8 cellular contexts compared by ENCODE assay signal in genomic region chr15:40952901-40953712, GRCh38. TPM values are rescaled to one million over a fixed set of nuclear protein-coding genes. Genes with fewer than 3 reads are reported as not detected.
DNase-seq lines count a peak whose midpoint lies in the region; ATAC-seq lines count a peak whose summit lies in the region.

CHAC1 (plus strand) TSS chr15:40953471; CDS start chr15:40953584, 113 bp downstream.

- H3K9ac ChIP-seq in endocrine pancreas (ENCODE audit: control insufficient read depth, insufficient read depth, low read length), result peak within 1 kb of the TSS; percentile 93

- H3K27me3 ChIP-seq in endocrine pancreas (ENCODE audit: control insufficient read depth, insufficient read depth, low read length), result no peaks in the 10 kb centered on the region

- no peaks in the 10 kb centered on the region for H3K36me3 ChIP-seq in endocrine pancreas (ENCODE audit: control insufficient read depth, insufficient read depth, low read length)
- H3K36me3 ChIP-seq in mesodermal cell (ENCODE audit: control insufficient read depth, insufficient read depth, low read length), result peaks cover 24% of the 10 kb centered on the region

- DNase-seq in COLO829 (ENCODE audit: low spot score) (peak; percentile 90), HS-27A (ENCODE audit: low read depth) (peak; percentile 74), NOMO-1 (lab: John Stamatoyannopoulos, UW; ENCODE audit: unreplicated experiment in 2 of 2) (peak; percentile 96 to 97)
- DNase-seq in activated CD8-positive, alpha-beta memory T cell treated with anti-CD3 and anti-CD28 coated beads for 4 hours (ENCODE audit: low read depth in 2 of 2), result peak; percentile 91 to 92
- peak; percentile 86 for DNase-seq in stimulated activated CD8-positive, alpha-beta memory T cell treated with anti-CD3 and anti-CD28 coated beads, Interleukin-15, amount 100 ng/mL, for 24 hours (ENCODE audit: low read depth)

- peak within 1 kb of the TSS; percentile 97 for H3K27ac ChIP-seq in mesodermal cell (ENCODE audit: low read depth, low read length, severe bottlenecking)

- 1% methylated on average over 52 to 55 of the region's 72 CpGs for WGBS in mesodermal cell (ENCODE audit: insufficient coverage in 2 of 2), 2 experiments

- H3K4me1 ChIP-seq in endocrine pancreas (ENCODE audit: control insufficient read depth, insufficient read depth, low read length) (no peaks in the 10 kb centered on the region), mesodermal cell (ENCODE audit: control insufficient read depth, insufficient read depth, low read length, poor library complexity, severe bottlenecking) (no peaks in the 10 kb centered on the region)

- H3K4me3 ChIP-seq in endocrine pancreas (ENCODE audit: control insufficient read depth, insufficient read depth, low read length) (peak within 1 kb of the TSS; percentile 48), mesodermal cell (ENCODE audit: extremely low read depth, insufficient read depth, low read length, poor library complexity, severe bottlenecking) (peak within 1 kb of the TSS; percentile 75)

- peak; percentile 80 for ATAC-seq in GM19468 (IDR thresholded peaks at IDR 0.05; ENCODE audit: extremely low read depth, unreplicated experiment)

- H3K9me3 ChIP-seq in endocrine pancreas (ENCODE audit: control insufficient read depth, low read length) (no peaks in the 10 kb centered on the region), mesodermal cell (ENCODE audit: control insufficient read depth, low read length) (no peaks in the 10 kb centered on the region)

RNA-seq across cellular contexts. Expression of gene CHAC1, which starts in this region (rescaled TPM):
- 18.9 TPM for polyA plus RNA-seq in mesodermal cell (2013, experiment 1 of 2)
- polyA plus RNA-seq in mesodermal cell (2013, experiment 2 of 2), result 18.7 TPM

Comparison
In these comparisons a context has a peak if more than half of its experiments do, and no peak if none do; other contexts are left out.
1. Peak in every context shown above with its lines: DNase-seq, ATAC-seq, H3K4me3 ChIP-seq and H3K27ac ChIP-seq.